ENCODE assay signal across 8 cellular contexts in genomic region chr15:98850991-98851776, GRCh38.
A peak's percentile ranks its signal among the peaks of the same experiment; 100 is the strongest.
DNase-seq lines count a peak whose midpoint lies in the region; ATAC-seq, FAIRE-seq and TF ChIP-seq lines count a peak whose summit lies in the region.

No MANE protein-coding gene starts in this region.

- H3K4me3 ChIP-seq in WI38 (ENCODE audit: low read depth, low read length) = peak overlapping the region; percentile 68
- H3K4me3 ChIP-seq in kidney epithelial cell (ENCODE audit: low read depth, low read length) = no peak overlapping the region

- TF ChIP-seq CTCF in GM12874 (IDR thresholded peaks at IDR 0.05; ENCODE audit: insufficient read depth, low read depth, low read length) (peak; percentile 41; the same call in 1 of the 2 replicates), WI38 (IDR thresholded peaks at IDR 0.05; ENCODE audit: low read depth, low read length) (peak; percentile 81), kidney epithelial cell (IDR thresholded peaks at IDR 0.05; ENCODE audit: insufficient read depth, low read length, poor library complexity, severe bottlenecking) (peak; percentile 88)

- DNase-seq in NCI-H2107 (lab: John Stamatoyannopoulos, UW) (peak; percentile 60), kidney epithelial cell (ENCODE audit: low read depth) (no peak), GM19239 (ENCODE audit: insufficient read length, low spot score) (no peak)
- peak; percentile 62 for DNase-seq in central memory CD4-positive, alpha-beta T cell
- DNase-seq in stimulated activated CD4-positive, alpha-beta T cell treated with anti-CD3 and anti-CD28 coated beads, Interleukin-15, amount 100 ng/mL, for 1 hour (ENCODE audit: low read depth in 1 of 2, low spot score in 1 of 2) = peak; percentile 26 to 43

- H3K27me3 ChIP-seq in kidney epithelial cell (ENCODE audit: control insufficient read depth, insufficient read depth, low read length) = no peaks in the 10 kb centered on the region

- no peak for FAIRE-seq in GM19239 (lab: Jason Lieb, UNC)

- H3K36me3 ChIP-seq in kidney epithelial cell (ENCODE audit: control insufficient read depth, insufficient read depth, low read length) = no peaks in the 10 kb centered on the region

- ATAC-seq in HG02970 (IDR thresholded peaks at IDR 0.05; ENCODE audit: low FRiP score, unreplicated experiment) = peak; percentile 48

Comparison
In these comparisons a context has a peak if more than half of its experiments do, and no peak if none do; other contexts are left out.
1. DNase-seq: peak in NCI-H2107 (single experiment), central memory CD4-positive, alpha-beta T cell (single experiment) and stimulated activated CD4-positive, alpha-beta T cell treated with anti-CD3 and anti-CD28 coated beads, Interleukin-15, amount 100 ng/mL, for 1 hour (2 of 2); none in kidney epithelial cell (single experiment) and GM19239 (single experiment).
2. Peak in every context shown above with its lines, with median percentiles within 50 percentile points of each other: CTCF ChIP-seq.